ENCODE assay signal across 20 cellular contexts in the genomic region with DNA sequence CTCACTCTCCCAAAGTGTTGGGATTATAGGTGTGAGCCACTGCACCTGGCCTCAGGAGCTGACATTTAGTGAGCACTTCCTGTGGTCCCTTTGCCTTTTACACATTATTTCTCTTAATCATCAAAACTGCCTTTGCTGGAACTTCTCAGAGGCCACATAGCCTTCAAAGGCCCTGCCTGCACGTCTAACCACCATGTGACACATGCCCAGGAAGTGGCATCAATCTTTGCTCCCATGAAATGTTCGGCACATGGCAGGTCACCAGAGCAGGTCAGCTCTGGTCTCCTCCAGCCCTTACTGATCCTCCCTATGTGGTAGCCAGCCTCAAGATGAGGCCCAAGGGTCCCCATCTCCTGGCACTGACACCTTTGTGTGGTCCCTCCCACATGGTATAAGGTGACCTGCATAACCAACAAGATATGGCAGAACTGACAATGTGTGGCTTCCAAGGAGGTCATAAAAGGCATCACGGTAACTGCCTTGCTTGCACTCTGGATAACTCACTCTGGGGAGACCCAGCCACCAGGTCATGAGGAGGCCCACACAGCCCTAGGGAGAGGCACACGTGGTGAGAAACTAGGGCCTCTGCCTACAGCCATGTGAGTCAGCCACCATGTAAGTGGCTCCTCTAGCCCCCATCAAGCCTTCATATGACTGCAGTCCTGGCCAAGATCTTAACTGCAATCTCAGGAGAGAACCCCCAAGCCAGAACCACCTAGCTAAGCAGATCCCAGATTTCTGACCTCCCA. TPM values are rescaled to one million over a fixed set of nuclear protein-coding genes. Genes with fewer than 3 reads are reported as not detected.
DNase-seq lines count a peak whose midpoint lies in the region; ATAC-seq, FAIRE-seq and TF ChIP-seq lines count a peak whose summit lies in the region.
"Had no signal": no experiment of that assay in that cellular context is flagged by ENCODE, and none has a peak within 500 bp of the region (broad histone marks: within the 10 kb centered on the region; RNA-seq: fewer than 3 reads in every experiment).

No MANE protein-coding gene starts in this region.

- WGBS in small intestine, 3 donors = 71 to 77% (median 76%) methylated on average over 4 of the region's 4 CpGs

- intact Hi-C loops in kidney (cut with DNase I) = no loop called here

- POLR2A ChIA-PET in GM10248 (lab: Yijun Ruan, JAX) = no interaction called here

- H3K4me1 ChIP-seq in kidney (ENCODE audit: control insufficient read depth in 1 of 2, insufficient read depth in 1 of 2, low read depth in 1 of 2, low read length in 2 of 2) = no peaks in the 10 kb centered on the region
- H3K4me1 ChIP-seq in small intestine (ENCODE audit: control insufficient read depth in 2 of 2, insufficient read depth in 1 of 2, low read depth in 1 of 2, low read length in 1 of 2) = no peaks in the 10 kb centered on the region
- H3K4me1 ChIP-seq: breast epithelium, stomach had no signal

- H3K9me3 ChIP-seq in kidney (ENCODE audit: control insufficient read depth in 1 of 2, low read length in 2 of 2) (no peaks in the 10 kb centered on the region), small intestine (ENCODE audit: control insufficient read depth, low read depth) (no peaks in the 10 kb centered on the region)
- H3K9me3 ChIP-seq: breast epithelium, neutrophil, stomach had no signal

- TF ChIP-seq CTCF in kidney (IDR thresholded peaks at IDR 0.05; ENCODE audit: borderline replicate concordance, extremely low read depth, insufficient read depth) = no peak
- TF ChIP-seq CTCF in GM10248 (IDR thresholded peaks at IDR 0.05; ENCODE audit: control extremely low read depth, extremely low read depth, low read depth, missing control alignments) = no peak

- CTCF ChIA-PET in GM10248 (lab: Yijun Ruan, JAX) = interaction anchor here (1.5 to 5.7 kb wide), 2 partner anchors 12 to 18 kb away, joined by 4 to 44 read pairs; no protein-coding TSS in a partner anchor

- no peaks in the 10 kb centered on the region for H3K27me3 ChIP-seq in small intestine (ENCODE audit: control insufficient read depth in 2 of 2, insufficient read depth in 2 of 2, low read length in 2 of 2)
- H3K27me3 ChIP-seq: breast epithelium, neutrophil had no signal

- FAIRE-seq in kidney (lab: Jason Lieb, UNC) (no peak), small intestine (lab: Jason Lieb, UNC) (no peak)
- FAIRE-seq: D721Med, HTR-8/SVneo had no signal

- H3K36me3 ChIP-seq in kidney (ENCODE audit: control insufficient read depth in 1 of 2, insufficient read depth in 2 of 2, low read length in 2 of 2) (no peaks in the 10 kb centered on the region), small intestine (ENCODE audit: control insufficient read depth in 2 of 2, insufficient read depth in 2 of 2, low read length in 2 of 2) (no peaks in the 10 kb centered on the region)
- H3K36me3 ChIP-seq: breast epithelium, neutrophil, stomach had no signal

- H3K27ac ChIP-seq in kidney (ENCODE audit: low read depth in 2 of 2, low read length in 2 of 2) (no peak overlapping the region), small intestine (ENCODE audit: low read depth in 1 of 2, low read length in 1 of 2) (no peak overlapping the region)
- H3K27ac ChIP-seq: 22Rv1, breast epithelium, neutrophil, stomach had no signal

- peak; percentile 80 to 85 for ATAC-seq in activated CD4-positive, CD25-positive, alpha-beta regulatory T cell treated with anti-CD3 and anti-CD28 coated beads, Interleukin-2, amount 50 U/mL, for 24 hours
- ATAC-seq in HG02840 (IDR thresholded peaks at IDR 0.05; ENCODE audit: low FRiP score, unreplicated experiment) = no peak
- ATAC-seq: GM23338 had no signal

- H3K4me3 ChIP-seq in kidney (ENCODE audit: low read length in 2 of 2) = no peak overlapping the region
- H3K4me3 ChIP-seq in small intestine (ENCODE audit: low read depth in 1 of 2, low read length in 2 of 2) = no peak overlapping the region
- H3K4me3 ChIP-seq: breast epithelium, GM23338, stomach had no signal

- DNase-seq in activated CD4-positive, CD25-positive, alpha-beta regulatory T cell treated with anti-CD3 and anti-CD28 coated beads, Interleukin-2, amount 50 U/mL, for 72 hours = no peak
- DNase-seq in stimulated activated CD4-positive, alpha-beta T cell treated with anti-CD3 and anti-CD28 coated beads, Interleukin-1b, Interleukin-23, amount 100 ng/mL, for 48 hours = peak; percentile 69
- DNase-seq in stimulated activated CD4-positive, alpha-beta T cell treated with anti-CD3 and anti-CD28 coated beads, Interleukin-4, amount 100 ng/mL, for 4 hours = no peak
- DNase-seq in kidney (peak; percentile 18), GM10248 (ENCODE audit: extremely low spot score) (no peak), small intestine (no peak)
- DNase-seq: activated CD8-positive, alpha-beta memory T cell treated with anti-CD3 and anti-CD28 coated beads for 24 hours; dermis blood vessel endothelial cell; NCI-H1417; NCI-H524; stomach; trophoblast cell had no signal

- no peak overlapping the region for H3K9ac ChIP-seq in kidney (ENCODE audit: low read length in 2 of 2)

RNA-seq across cellular contexts. Expression of a gene that starts 28.8 kb away (rescaled TPM):
- 46.5 TPM for total RNA-seq in kidney
- polyA plus RNA-seq in kidney (ENCODE audit: insufficient read depth, low read depth, low replicate concordance) (27.1 TPM), small intestine (100 to 1,000 TPM in 2 of 3 donors, 10 to 100 TPM in 1; 77.6 to 476 (median 130) TPM)

RNA-seq across cellular contexts. Expression of a gene that starts 40.9 kb away (rescaled TPM):
- 22.6 TPM for total RNA-seq in kidney
- polyA plus RNA-seq in kidney (ENCODE audit: insufficient read depth, low read depth, low replicate concordance) = 53.5 TPM
- polyA plus RNA-seq in small intestine = 10 to 100 TPM; 19.5 to 27.3 (median 23.5) TPM

Comparison
In these comparisons a context has a peak if more than half of its experiments do, and no peak if none do; other contexts are left out.
1. DNase-seq: peak in stimulated activated CD4-positive, alpha-beta T cell treated with anti-CD3 and anti-CD28 coated beads, Interleukin-1b, Interleukin-23, amount 100 ng/mL, for 48 hours (single experiment) and kidney (single experiment); none in activated CD4-positive, CD25-positive, alpha-beta regulatory T cell treated with anti-CD3 and anti-CD28 coated beads, Interleukin-2, amount 50 U/mL, for 72 hours (single experiment), stimulated activated CD4-positive, alpha-beta T cell treated with anti-CD3 and anti-CD28 coated beads, Interleukin-4, amount 100 ng/mL, for 4 hours (0 of 2), GM10248 (single experiment) and small intestine (single experiment).